ENCODE assay signal across 35 cellular contexts in genomic region chr2:24950100-24950499, GRCh38.
"Had no signal": no experiment of that assay in that cellular context is flagged by ENCODE, and none has a peak within 500 bp of the region (broad histone marks: within the 10 kb centered on the region; RNA-seq: fewer than 3 reads in every experiment).

No MANE protein-coding gene starts in this region.

- H3K4me1 ChIP-seq: ascending aorta had no signal

- H3K27ac ChIP-seq: ascending aorta, cardiac muscle cell, VCaP had no signal

- H3K4me1 Mint-ChIP-seq: activated B cell treated with CpG ODN at 0.5 μM for 24 hours; activated CD4-positive, alpha-beta T cell treated with anti-CD3 and anti-CD28 coated beads, Interleukin-2, amount 10 ng/mL, durations not matched to agents 24 days and 14 days; activated naive CD4-positive, alpha-beta T cell treated with anti-CD3 and anti-CD28 coated beads, Interleukin-2, amount 10 ng/mL, durations not matched to agents 7 days and 5 days; activated naive CD4-positive, alpha-beta T cell treated with anti-CD3 and anti-CD28 coated beads, Interleukin-2, amount 50 U/mL, for 24 hours; activated naive CD8-positive, alpha-beta T cell treated with anti-CD3 and anti-CD28 coated beads, Interleukin-2, amount 50 U/mL, for 24 hours; central memory CD8-positive, alpha-beta T cell had no signal

- ATAC-seq: activated CD8-positive, alpha-beta T cell treated with anti-CD3 and anti-CD28 coated beads for 36 hours; activated naive CD8-positive, alpha-beta T cell treated with anti-CD3 and anti-CD28 coated beads, Interleukin-2, amount 50 U/mL, for 24 hours had no signal

- H3K27me3 Mint-ChIP-seq: activated B cell treated with CpG ODN at 0.5 μM for 24 hours; activated CD4-positive, alpha-beta memory T cell treated with anti-CD3 and anti-CD28 coated beads for 36 hours; activated CD4-positive, alpha-beta T cell treated with anti-CD3 and anti-CD28 coated beads, Interleukin-2, amount 10 ng/mL, durations not matched to agents 24 days and 14 days; activated CD8-positive, alpha-beta T cell treated with anti-CD3 and anti-CD28 coated beads for 36 hours; activated naive CD4-positive, alpha-beta T cell treated with anti-CD3 and anti-CD28 coated beads, Interleukin-2, amount 10 ng/mL, durations not matched to agents 7 days and 5 days; activated naive CD4-positive, alpha-beta T cell treated with anti-CD3 and anti-CD28 coated beads, Interleukin-2, amount 50 U/mL, for 24 hours; activated naive CD8-positive, alpha-beta T cell; activated naive CD8-positive, alpha-beta T cell treated with anti-CD3 and anti-CD28 coated beads, Interleukin-2, amount 10 ng/mL, durations not matched to agents 7 days and 5 days; activated naive CD8-positive, alpha-beta T cell treated with anti-CD3 and anti-CD28 coated beads, Interleukin-2, amount 50 U/mL, for 24 hours; brain; central memory CD8-positive, alpha-beta T cell had no signal

- FAIRE-seq: bronchial epithelial cell, TTC549 had no signal

- H3K4me3 ChIP-seq: ascending aorta, cardiac muscle cell had no signal

- H3K27me3 ChIP-seq: ascending aorta, cardiac muscle cell had no signal

- H3K4me3 Mint-ChIP-seq: activated B cell treated with CpG ODN at 0.5 μM for 24 hours; activated CD4-positive, alpha-beta memory T cell treated with anti-CD3 and anti-CD28 coated beads for 36 hours; activated CD4-positive, alpha-beta T cell treated with anti-CD3 and anti-CD28 coated beads, Interleukin-2, amount 10 ng/mL, durations not matched to agents 24 days and 14 days; activated CD8-positive, alpha-beta T cell treated with anti-CD3 and anti-CD28 coated beads for 36 hours; activated naive CD4-positive, alpha-beta T cell treated with anti-CD3 and anti-CD28 coated beads, Interleukin-2, amount 10 ng/mL, durations not matched to agents 7 days and 5 days; activated naive CD4-positive, alpha-beta T cell treated with anti-CD3 and anti-CD28 coated beads, Interleukin-2, amount 50 U/mL, for 24 hours; activated naive CD8-positive, alpha-beta T cell; activated naive CD8-positive, alpha-beta T cell treated with anti-CD3 and anti-CD28 coated beads, Interleukin-2, amount 10 ng/mL, durations not matched to agents 7 days and 5 days; activated naive CD8-positive, alpha-beta T cell treated with anti-CD3 and anti-CD28 coated beads, Interleukin-2, amount 50 U/mL, for 24 hours; brain; central memory CD8-positive, alpha-beta T cell; T-helper 1 cell treated with Interleukin-12 subunit alpha and Interleukin-12 subunit beta and Interleukin-4 antibody, amounts not matched to agents 30 μg/mL and 1 μg/mL, for 36 hours; T-helper 2 cell treated with Interferon-gamma antibody and Interleukin-4, amounts not matched to agents 5 μg/mL and 100 μg/mL, for 36 hours had no signal

- DNase-seq: activated B cell treated with CpG ODN at 0.5 μM for 24 hours; activated CD4-positive, alpha-beta memory T cell treated with anti-CD3 and anti-CD28 coated beads for 36 hours; activated CD4-positive, alpha-beta T cell treated with anti-CD3 and anti-CD28 coated beads for 4 hours; activated CD4-positive, alpha-beta T cell treated with anti-CD3 and anti-CD28 coated beads, Interleukin-2, amount 10 ng/mL, durations not matched to agents 24 days and 14 days; activated CD4-positive, alpha-beta T cell treated with anti-CD3 and anti-CD28 coated beads, Interleukin-2, amount 50 U/mL, for 1 hour; activated CD4-positive, alpha-beta T cell treated with anti-CD3 and anti-CD28 coated beads, Interleukin-2, amount 50 U/mL, for 4 hours; activated CD4-positive, CD25-positive, alpha-beta regulatory T cell treated with anti-CD3 and anti-CD28 coated beads, Interleukin-2, amount 50 U/mL, for 72 hours; activated CD8-positive, alpha-beta memory T cell treated with anti-CD3 and anti-CD28 coated beads, Interleukin-2, amount 50 U/mL, for 4 hours; activated CD8-positive, alpha-beta T cell treated with anti-CD3 and anti-CD28 coated beads for 36 hours; activated effector memory CD4-positive, alpha-beta T cell treated with Interleukin-2 at 50 U/mL for 16 hours; activated gamma-delta T cell; activated naive CD4-positive, alpha-beta T cell treated with anti-CD3 and anti-CD28 coated beads, Interleukin-2, amount 10 ng/mL, durations not matched to agents 7 days and 5 days; activated naive CD4-positive, alpha-beta T cell treated with Interleukin-2 at 50 U/mL for 16 hours; activated naive CD8-positive, alpha-beta T cell treated with anti-CD3 and anti-CD28 coated beads, Interleukin-2, amount 10 ng/mL, durations not matched to agents 7 days and 5 days; activated naive CD8-positive, alpha-beta T cell treated with anti-CD3 and anti-CD28 coated beads, Interleukin-2, amount 50 U/mL, for 24 hours; activated T-cell treated with anti-CD3 and anti-CD28 coated beads for 4 hours; activated T-cell treated with anti-CD3 and anti-CD28 coated beads, Interleukin-2, amount 50 U/mL, for 1 hour; activated T-cell treated with anti-CD3 and anti-CD28 coated beads, Interleukin-2, amount 50 U/mL, for 48 hours; amygdala; anterior cingulate cortex; cerebellar nuclear complex; T-helper 2 cell; T-helper 9 cell had no signal

- H3K9me3 Mint-ChIP-seq: activated CD8-positive, alpha-beta T cell treated with anti-CD3 and anti-CD28 coated beads for 36 hours; activated naive CD4-positive, alpha-beta T cell treated with anti-CD3 and anti-CD28 coated beads, Interleukin-2, amount 50 U/mL, for 24 hours; activated naive CD8-positive, alpha-beta T cell treated with anti-CD3 and anti-CD28 coated beads, Interleukin-2, amount 10 ng/mL, durations not matched to agents 7 days and 5 days had no signal

- H3K27ac Mint-ChIP-seq: activated B cell treated with CpG ODN at 0.5 μM for 24 hours; activated CD4-positive, alpha-beta memory T cell treated with anti-CD3 and anti-CD28 coated beads for 36 hours; activated CD4-positive, alpha-beta T cell treated with anti-CD3 and anti-CD28 coated beads, Interleukin-2, amount 10 ng/mL, durations not matched to agents 24 days and 14 days; activated CD8-positive, alpha-beta T cell treated with anti-CD3 and anti-CD28 coated beads for 36 hours; activated naive CD4-positive, alpha-beta T cell treated with anti-CD3 and anti-CD28 coated beads, Interleukin-2, amount 10 ng/mL, durations not matched to agents 7 days and 5 days; activated naive CD4-positive, alpha-beta T cell treated with anti-CD3 and anti-CD28 coated beads, Interleukin-2, amount 50 U/mL, for 24 hours; activated naive CD8-positive, alpha-beta T cell; activated naive CD8-positive, alpha-beta T cell treated with anti-CD3 and anti-CD28 coated beads, Interleukin-2, amount 10 ng/mL, durations not matched to agents 7 days and 5 days; activated naive CD8-positive, alpha-beta T cell treated with anti-CD3 and anti-CD28 coated beads, Interleukin-2, amount 50 U/mL, for 24 hours; activated T-helper 2 cell treated with anti-CD3 and anti-CD28 coated beads, Interferon-gamma antibody, Interleukin-2, Interleukin-4, amounts not matched to agents 10 μg/mL and 5 μg/mL and 100 μg/mL, durations not matched to agents 14 hours and 24 hours and 36 hours; brain; T-helper 1 cell treated with Interleukin-12 subunit alpha and Interleukin-12 subunit beta and Interleukin-4 antibody, amounts not matched to agents 30 μg/mL and 1 μg/mL, for 36 hours; T-helper 2 cell treated with Interferon-gamma antibody and Interleukin-4, amounts not matched to agents 5 μg/mL and 100 μg/mL, for 36 hours had no signal
